ENCODE assay signal across 9 cellular contexts in genomic region chr5:95835682-95836405, GRCh38. TPM values are rescaled to one million over a fixed set of nuclear protein-coding genes. Genes with fewer than 3 reads are reported as not detected.
DNase-seq lines count a peak whose midpoint lies in the region; ATAC-seq lines count a peak whose summit lies in the region.
"Had no signal": no experiment of that assay in that cellular context is flagged by ENCODE, and none has a peak within 500 bp of the region (broad histone marks: within the 10 kb centered on the region; RNA-seq: fewer than 3 reads in every experiment).

No MANE protein-coding gene starts in this region.

- no peaks in the 10 kb centered on the region for H3K27me3 ChIP-seq in right cardiac atrium (ENCODE audit: control insufficient read depth, insufficient read depth)

- ATAC-seq in activated CD8-positive, alpha-beta memory T cell treated with anti-CD3 and anti-CD28 coated beads, Interleukin-2, amount 10 ng/mL, durations not matched to agents 7 days and 5 days: peak; percentile 13
- ATAC-seq in right cardiac atrium (peak; percentile 22 to 23), GM21825 (IDR thresholded peaks at IDR 0.05; ENCODE audit: unreplicated experiment) (no peak)

- H3K27me3 Mint-ChIP-seq in activated CD8-positive, alpha-beta memory T cell treated with anti-CD3 and anti-CD28 coated beads, Interleukin-2, amount 10 ng/mL, durations not matched to agents 7 days and 5 days: no peaks in the 10 kb centered on the region

- H3K4me3 ChIP-seq in right cardiac atrium (ENCODE audit: low read length): peak overlapping the region; percentile 26

- H3K27ac ChIP-seq in right cardiac atrium (ENCODE audit: low read length) (peak overlapping the region; percentile 82), substantia nigra (ENCODE audit: low read depth, low read length, poor library complexity, severe bottlenecking) (peak overlapping the region; percentile 1)

- DNase-seq in NOMO-1 treated with DMSO at 0.1 percent for 48 hours (lab: John Stamatoyannopoulos, UW; ENCODE audit: unreplicated experiment): peak; percentile 30
- no peak for DNase-seq in NOMO-1 treated with dmso at 0.1 percent for 144 hours (lab: John Stamatoyannopoulos, UW; ENCODE audit: unreplicated experiment)
- peak; percentile 57 for DNase-seq in activated CD8-positive, alpha-beta memory T cell treated with anti-CD3 and anti-CD28 coated beads, Interleukin-2, amount 10 ng/mL, durations not matched to agents 7 days and 5 days
- DNase-seq in right cardiac atrium: peak in 1 of 3 donors; percentile 69
- no peak for DNase-seq in substantia nigra (lab: John Stamatoyannopoulos, UW)
- no peak for DNase-seq in RKO (ENCODE audit: low spot score)
- no peak for DNase-seq in NCI-H146 (lab: John Stamatoyannopoulos, UW)
- DNase-seq: ACHN had no signal

- peak overlapping the region; percentile 90 for H3K27ac Mint-ChIP-seq in activated CD8-positive, alpha-beta memory T cell treated with anti-CD3 and anti-CD28 coated beads, Interleukin-2, amount 10 ng/mL, durations not matched to agents 7 days and 5 days

- H3K4me3 Mint-ChIP-seq in activated CD8-positive, alpha-beta memory T cell treated with anti-CD3 and anti-CD28 coated beads, Interleukin-2, amount 10 ng/mL, durations not matched to agents 7 days and 5 days: peak overlapping the region; percentile 75

- intact Hi-C loops in right cardiac atrium (cut with DNase I): no loop called here

- WGBS in right cardiac atrium: 34% methylated on average over 10 of the region's 10 CpGs

- no peaks in the 10 kb centered on the region for H3K9me3 Mint-ChIP-seq in activated CD8-positive, alpha-beta memory T cell treated with anti-CD3 and anti-CD28 coated beads, Interleukin-2, amount 10 ng/mL, durations not matched to agents 7 days and 5 days (ENCODE audit: low read depth)

- peaks cover 3% of the 10 kb centered on the region for H3K4me1 ChIP-seq in right cardiac atrium (ENCODE audit: control insufficient read depth, insufficient read depth, low read length)

- no peaks in the 10 kb centered on the region for H3K36me3 Mint-ChIP-seq in activated CD8-positive, alpha-beta memory T cell treated with anti-CD3 and anti-CD28 coated beads, Interleukin-2, amount 10 ng/mL, durations not matched to agents 7 days and 5 days

- H3K9me3 ChIP-seq in right cardiac atrium (ENCODE audit: control insufficient read depth, low read length): no peaks in the 10 kb centered on the region

- CTCF ChIA-PET in activated CD8-positive, alpha-beta memory T cell treated with anti-CD3 and anti-CD28 coated beads, Interleukin-2, amount 10 ng/mL, durations not matched to agents 7 days and 5 days (lab: Charles Lee): interaction anchor here (1.0 to 3.6 kb wide), 9 partner anchors 8 to 190 kb away, joined by 3 to 51 read pairs (median 8); partner anchors contain the start of genes GLRX and RFESD

- H3K4me1 Mint-ChIP-seq in activated CD8-positive, alpha-beta memory T cell treated with anti-CD3 and anti-CD28 coated beads, Interleukin-2, amount 10 ng/mL, durations not matched to agents 7 days and 5 days: peaks cover 42% of the 10 kb centered on the region

RNA-seq across cellular contexts. Expression of gene GLRX, which starts 13.3 kb away (rescaled TPM):
- 10 to 100 TPM; 65.3 to 67.1 TPM for total RNA-seq in activated CD8-positive, alpha-beta memory T cell treated with anti-CD3 and anti-CD28 coated beads, Interleukin-2, amount 10 ng/mL, durations not matched to agents 7 days and 5 days
- total RNA-seq in right cardiac atrium: 10 to 100 TPM; 70.2 to 85.2 (median 79.4) TPM
- 192 TPM for polyA plus RNA-seq in right cardiac atrium

Comparison
In these comparisons a context has a peak if more than half of its experiments do, and no peak if none do; other contexts are left out.
1. DNase-seq: peak in NOMO-1 treated with DMSO at 0.1 percent for 48 hours (single experiment) and activated CD8-positive, alpha-beta memory T cell treated with anti-CD3 and anti-CD28 coated beads, Interleukin-2, amount 10 ng/mL, durations not matched to agents 7 days and 5 days (single experiment); none in NOMO-1 treated with dmso at 0.1 percent for 144 hours (single experiment), substantia nigra (0 of 49), RKO (single experiment) and NCI-H146 (single experiment).